In the genomic region with DNA sequence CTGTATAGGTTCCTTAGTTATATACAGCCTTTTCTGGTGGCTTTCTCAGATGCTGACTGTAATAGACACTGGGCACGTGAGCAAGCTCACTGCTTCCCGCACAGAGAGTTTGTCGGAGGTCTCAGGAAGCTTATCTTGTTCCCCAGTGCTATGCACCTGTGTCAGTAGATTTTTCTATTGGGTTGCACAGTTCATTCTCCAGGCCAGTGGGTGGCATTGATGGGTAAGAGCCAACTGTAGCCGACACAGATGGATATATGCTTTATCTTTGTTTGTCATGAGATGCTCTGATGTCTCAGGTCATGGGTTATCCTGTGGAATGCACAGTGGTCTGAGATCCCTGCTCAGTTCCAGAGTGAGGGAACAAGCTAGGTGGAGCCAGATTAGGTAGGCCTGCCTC, we compare ENCODE assay signal across 25 cellular contexts.
"Had no signal": no experiment of that assay in that cellular context is flagged by ENCODE, and none has a peak within 500 bp of the region (broad histone marks: within the 10 kb centered on the region; RNA-seq: fewer than 3 reads in every experiment).

No MANE protein-coding gene starts in this region.

- DNase-seq: naive thymus-derived CD8-positive, alpha-beta T cell; nephron progenitor cell; occipital lobe; ovary; posterior cingulate gyrus; psoas muscle; spleen; stimulated activated CD4-positive, alpha-beta T cell treated with anti-CD3 and anti-CD28 coated beads, Interleukin-12 subunit alpha, Interleukin-12 subunit beta, amount 100 ng/mL, for 4 hours; stimulated activated CD4-positive, alpha-beta T cell treated with anti-CD3 and anti-CD28 coated beads, Interleukin-1b, Interleukin-23, amount 100 ng/mL, for 48 hours; stimulated activated CD4-positive, alpha-beta T cell treated with anti-CD3 and anti-CD28 coated beads, Interleukin-4, amount 100 ng/mL, for 1 hour; stimulated activated CD4-positive, alpha-beta T cell treated with anti-CD3 and anti-CD28 coated beads, Interleukin-4, amount 100 ng/mL, for 4 hours; stimulated activated CD8-positive, alpha-beta memory T cell treated with anti-CD3 and anti-CD28 coated beads, Interleukin-4, amount 100 ng/mL, for 48 hours; stimulated activated naive CD4-positive, alpha-beta T cell; stimulated activated naive CD8-positive, alpha-beta T cell treated with anti-CD3 and anti-CD28 coated beads, Interleukin-15, amount 100 ng/mL, for 72 hours; stimulated activated naive CD8-positive, alpha-beta T cell treated with anti-CD3 and anti-CD28 coated beads, Interleukin-15, Interleukin-2, amounts not matched to agents 100 U/mL and 50 U/mL, for 24 hours; substantia nigra; testis; transverse colon; upper lobe of left lung had no signal

- H3K27me3 ChIP-seq: ovary, spleen, suprapubic skin, testis, tibial artery, transverse colon, upper lobe of left lung, vagina had no signal

- H3K9ac ChIP-seq: parathyroid adenoma had no signal

- H3K27ac ChIP-seq: ovary, parathyroid adenoma, psoas muscle, skin epidermis, spleen, suprapubic skin, testis, tibial artery, transverse colon, upper lobe of left lung, vagina had no signal

- H3K9me3 ChIP-seq: ovary, testis, tibial artery, transverse colon, upper lobe of left lung, vagina had no signal

- H3K4me1 ChIP-seq: psoas muscle, spleen, suprapubic skin, testis, tibial artery, transverse colon, upper lobe of left lung, vagina had no signal

- H3K4me3 ChIP-seq: ovary, psoas muscle, skin epidermis, smooth muscle cell, spleen, suprapubic skin, testis, tibial artery, transverse colon, upper lobe of left lung, vagina had no signal

- H3K36me3 ChIP-seq: ovary, spleen, suprapubic skin, tibial artery, transverse colon, upper lobe of left lung, vagina had no signal

- H3K4me2 ChIP-seq: smooth muscle cell had no signal

- H3K79me2 ChIP-seq: parathyroid adenoma had no signal
